In genomic region chr12:125018356-125018755, GRCh38 we compare ENCODE assay signal across 40 cellular contexts.
"Had no signal": no experiment of that assay in that cellular context is flagged by ENCODE, and none has a peak within 500 bp of the region (broad histone marks: within the 10 kb centered on the region; RNA-seq: fewer than 3 reads in every experiment).

No MANE protein-coding gene starts in this region.

- DNase-seq: activated CD4-positive, alpha-beta memory T cell treated with anti-CD3 and anti-CD28 coated beads, Interleukin-2, amount 10 ng/mL, durations not matched to agents 7 days and 5 days; activated CD4-positive, alpha-beta T cell treated with anti-CD3 and anti-CD28 coated beads for 1 hour; activated CD4-positive, alpha-beta T cell treated with anti-CD3 and anti-CD28 coated beads for 36 hours; activated CD4-positive, alpha-beta T cell treated with anti-CD3 and anti-CD28 coated beads for 48 hours; activated CD4-positive, alpha-beta T cell treated with anti-CD3 and anti-CD28 coated beads, Interleukin-2, amount 10 ng/mL, durations not matched to agents 7 days and 5 days; activated CD4-positive, alpha-beta T cell treated with anti-CD3 and anti-CD28 coated beads, Interleukin-2, amount 50 U/mL, for 48 hours; activated CD4-positive, CD25-positive, alpha-beta regulatory T cell; activated CD8-positive, alpha-beta memory T cell treated with anti-CD3 and anti-CD28 coated beads for 24 hours; activated CD8-positive, alpha-beta memory T cell treated with anti-CD3 and anti-CD28 coated beads, Interleukin-2, amount 10 ng/mL, durations not matched to agents 7 days and 5 days; activated CD8-positive, alpha-beta memory T cell treated with anti-CD3 and anti-CD28 coated beads, Interleukin-2, amount 50 U/mL, for 48 hours; activated CD8-positive, alpha-beta T cell treated with anti-CD3 and anti-CD28 coated beads, Interleukin-2, amount 10 ng/mL, durations not matched to agents 7 days and 5 days; activated effector memory CD4-positive, alpha-beta T cell treated with anti-CD3 and anti-CD28 coated beads, Interleukin-2, amount 50 U/mL, for 16 hours; activated gamma-delta T cell treated with Interleukin-2 at 50 U/mL for 16 hours; activated naive CD4-positive, alpha-beta T cell; activated naive CD4-positive, alpha-beta T cell treated with anti-CD3 and anti-CD28 coated beads for 36 hours; activated naive CD8-positive, alpha-beta T cell treated with anti-CD3 and anti-CD28 coated beads for 36 hours; activated T-cell treated with anti-CD3 and anti-CD28 coated beads, Interleukin-2, amount 50 U/mL, for 24 hours; activated T-cell treated with anti-CD3 and anti-CD28 coated beads, Interleukin-2, amount 50 U/mL, for 48 hours; adrenal gland; amniotic stem cell; body of pancreas; brain microvascular endothelial cell; caudate nucleus; cerebellar nuclear complex; T-helper 1 cell; T-helper 2 cell; T-helper 9 cell; WERI-Rb-1 had no signal

- H3K4me1 ChIP-seq: adrenal gland, breast epithelium had no signal

- H3K27ac ChIP-seq: adrenal gland, body of pancreas, brain microvascular endothelial cell, breast epithelium, cardiac muscle cell, WERI-Rb-1 had no signal

- H3K4me1 Mint-ChIP-seq: activated CD4-positive, alpha-beta memory T cell treated with anti-CD3 and anti-CD28 coated beads, Interleukin-2, amount 10 ng/mL, durations not matched to agents 7 days and 5 days; activated CD4-positive, alpha-beta T cell treated with anti-CD3 and anti-CD28 coated beads for 36 hours; activated CD4-positive, alpha-beta T cell treated with anti-CD3 and anti-CD28 coated beads, Interleukin-2, amount 10 ng/mL, durations not matched to agents 7 days and 5 days; activated CD8-positive, alpha-beta memory T cell treated with anti-CD3 and anti-CD28 coated beads, Interleukin-2, amount 10 ng/mL, durations not matched to agents 7 days and 5 days; activated naive CD8-positive, alpha-beta T cell treated with anti-CD3 and anti-CD28 coated beads for 36 hours; activated T-helper 17 cell treated with anti-CD3 and anti-CD28 coated beads, Interleukin-2, amount 50 U/mL, for 72 hours; central memory CD8-positive, alpha-beta T cell; WTC11 had no signal

- FAIRE-seq: astrocyte, colon, TTC549 had no signal

- H3K27me3 Mint-ChIP-seq: activated CD4-positive, alpha-beta memory T cell treated with anti-CD3 and anti-CD28 coated beads, Interleukin-2, amount 10 ng/mL, durations not matched to agents 7 days and 5 days; activated CD4-positive, alpha-beta T cell treated with anti-CD3 and anti-CD28 coated beads for 36 hours; activated CD4-positive, alpha-beta T cell treated with anti-CD3 and anti-CD28 coated beads, Interleukin-2, amount 10 ng/mL, durations not matched to agents 7 days and 5 days; activated CD8-positive, alpha-beta memory T cell treated with anti-CD3 and anti-CD28 coated beads, Interleukin-2, amount 10 ng/mL, durations not matched to agents 7 days and 5 days; activated naive CD8-positive, alpha-beta T cell treated with anti-CD3 and anti-CD28 coated beads for 36 hours; activated T-cell treated with anti-CD3 and anti-CD28 coated beads, Interleukin-2, amount 50 U/mL, for 24 hours; activated T-helper 17 cell treated with anti-CD3 and anti-CD28 coated beads, Interleukin-2, amount 50 U/mL, for 72 hours; central memory CD8-positive, alpha-beta T cell had no signal

- H3K27ac Mint-ChIP-seq: activated CD4-positive, alpha-beta memory T cell treated with anti-CD3 and anti-CD28 coated beads, Interleukin-2, amount 10 ng/mL, durations not matched to agents 7 days and 5 days; activated CD4-positive, alpha-beta T cell treated with anti-CD3 and anti-CD28 coated beads for 36 hours; activated CD4-positive, alpha-beta T cell treated with anti-CD3 and anti-CD28 coated beads, Interleukin-2, amount 10 ng/mL, durations not matched to agents 7 days and 5 days; activated CD8-positive, alpha-beta memory T cell treated with anti-CD3 and anti-CD28 coated beads, Interleukin-2, amount 10 ng/mL, durations not matched to agents 7 days and 5 days; activated CD8-positive, alpha-beta T cell treated with anti-CD3 and anti-CD28 coated beads, Interleukin-2, amount 10 ng/mL, durations not matched to agents 7 days and 5 days; activated naive CD4-positive, alpha-beta T cell treated with anti-CD3 and anti-CD28 coated beads for 36 hours; activated naive CD8-positive, alpha-beta T cell treated with anti-CD3 and anti-CD28 coated beads for 36 hours; activated T-cell treated with anti-CD3 and anti-CD28 coated beads, Interleukin-2, amount 50 U/mL, for 24 hours; activated T-helper 17 cell treated with anti-CD3 and anti-CD28 coated beads, Interleukin-2, amount 50 U/mL, for 72 hours; T-helper 1 cell treated with Interleukin-12 subunit alpha and Interleukin-12 subunit beta and Interleukin-4 antibody, amounts not matched to agents 30 μg/mL and 1 μg/mL, for 36 hours; T-helper 2 cell treated with Interferon-gamma antibody and Interleukin-4, amounts not matched to agents 5 μg/mL and 100 μg/mL, for 36 hours; WTC11 had no signal

- ATAC-seq: activated CD4-positive, alpha-beta T cell treated with anti-CD3 and anti-CD28 coated beads for 36 hours; activated CD4-positive, CD25-positive, alpha-beta regulatory T cell treated with anti-CD3 and anti-CD28 coated beads, Interleukin-2, amount 50 U/mL, for 24 hours; activated CD8-positive, alpha-beta memory T cell treated with anti-CD3 and anti-CD28 coated beads, Interleukin-2, amount 10 ng/mL, durations not matched to agents 7 days and 5 days; activated CD8-positive, alpha-beta T cell treated with anti-CD3 and anti-CD28 coated beads, Interleukin-2, amount 10 ng/mL, durations not matched to agents 7 days and 5 days; activated naive CD4-positive, alpha-beta T cell treated with anti-CD3 and anti-CD28 coated beads, Interleukin-2, amount 50 U/mL, for 72 hours; activated T-helper 17 cell treated with anti-CD3 and anti-CD28 coated beads, Interleukin-2, amount 50 U/mL, for 72 hours; body of pancreas; WTC11 had no signal

- H3K9me3 Mint-ChIP-seq: activated CD4-positive, alpha-beta memory T cell treated with anti-CD3 and anti-CD28 coated beads, Interleukin-2, amount 10 ng/mL, durations not matched to agents 7 days and 5 days; activated naive CD4-positive, alpha-beta T cell treated with anti-CD3 and anti-CD28 coated beads for 36 hours; activated naive CD4-positive, alpha-beta T cell treated with anti-CD3 and anti-CD28 coated beads, Interleukin-2, amount 50 U/mL, for 72 hours; activated naive CD8-positive, alpha-beta T cell treated with anti-CD3 and anti-CD28 coated beads for 36 hours; activated T-cell treated with anti-CD3 and anti-CD28 coated beads, Interleukin-2, amount 50 U/mL, for 24 hours; activated T-helper 17 cell treated with anti-CD3 and anti-CD28 coated beads, Interleukin-2, amount 50 U/mL, for 72 hours; central memory CD8-positive, alpha-beta T cell; T-helper 1 cell treated with Interleukin-12 subunit alpha and Interleukin-12 subunit beta and Interleukin-4 antibody, amounts not matched to agents 30 μg/mL and 1 μg/mL, for 36 hours; T-helper 2 cell treated with Interferon-gamma antibody and Interleukin-4, amounts not matched to agents 5 μg/mL and 100 μg/mL, for 36 hours had no signal

- H3K4me3 ChIP-seq: adrenal gland, body of pancreas, breast epithelium, cardiac muscle cell had no signal

- H3K9me3 ChIP-seq: adrenal gland, body of pancreas had no signal

- H3K36me3 ChIP-seq: adrenal gland, brain microvascular endothelial cell, breast epithelium, cardiac muscle cell had no signal

- H3K4me3 Mint-ChIP-seq: activated CD4-positive, alpha-beta memory T cell treated with anti-CD3 and anti-CD28 coated beads, Interleukin-2, amount 10 ng/mL, durations not matched to agents 7 days and 5 days; activated CD4-positive, alpha-beta T cell treated with anti-CD3 and anti-CD28 coated beads for 36 hours; activated CD4-positive, alpha-beta T cell treated with anti-CD3 and anti-CD28 coated beads, Interleukin-2, amount 10 ng/mL, durations not matched to agents 7 days and 5 days; activated CD8-positive, alpha-beta memory T cell treated with anti-CD3 and anti-CD28 coated beads, Interleukin-2, amount 10 ng/mL, durations not matched to agents 7 days and 5 days; activated CD8-positive, alpha-beta T cell treated with anti-CD3 and anti-CD28 coated beads, Interleukin-2, amount 10 ng/mL, durations not matched to agents 7 days and 5 days; activated naive CD4-positive, alpha-beta T cell treated with anti-CD3 and anti-CD28 coated beads for 36 hours; activated naive CD8-positive, alpha-beta T cell treated with anti-CD3 and anti-CD28 coated beads for 36 hours; activated T-cell treated with anti-CD3 and anti-CD28 coated beads, Interleukin-2, amount 50 U/mL, for 24 hours; activated T-helper 17 cell treated with anti-CD3 and anti-CD28 coated beads, Interleukin-2, amount 50 U/mL, for 72 hours; central memory CD8-positive, alpha-beta T cell; T-helper 1 cell treated with Interleukin-12 subunit alpha and Interleukin-12 subunit beta and Interleukin-4 antibody, amounts not matched to agents 30 μg/mL and 1 μg/mL, for 36 hours; T-helper 2 cell treated with Interferon-gamma antibody and Interleukin-4, amounts not matched to agents 5 μg/mL and 100 μg/mL, for 36 hours; WTC11 had no signal

- H3K27me3 ChIP-seq: adrenal gland, body of pancreas, brain microvascular endothelial cell, breast epithelium, cardiac muscle cell had no signal
